8 cellular contexts compared by ENCODE assay signal in the genomic region with DNA sequence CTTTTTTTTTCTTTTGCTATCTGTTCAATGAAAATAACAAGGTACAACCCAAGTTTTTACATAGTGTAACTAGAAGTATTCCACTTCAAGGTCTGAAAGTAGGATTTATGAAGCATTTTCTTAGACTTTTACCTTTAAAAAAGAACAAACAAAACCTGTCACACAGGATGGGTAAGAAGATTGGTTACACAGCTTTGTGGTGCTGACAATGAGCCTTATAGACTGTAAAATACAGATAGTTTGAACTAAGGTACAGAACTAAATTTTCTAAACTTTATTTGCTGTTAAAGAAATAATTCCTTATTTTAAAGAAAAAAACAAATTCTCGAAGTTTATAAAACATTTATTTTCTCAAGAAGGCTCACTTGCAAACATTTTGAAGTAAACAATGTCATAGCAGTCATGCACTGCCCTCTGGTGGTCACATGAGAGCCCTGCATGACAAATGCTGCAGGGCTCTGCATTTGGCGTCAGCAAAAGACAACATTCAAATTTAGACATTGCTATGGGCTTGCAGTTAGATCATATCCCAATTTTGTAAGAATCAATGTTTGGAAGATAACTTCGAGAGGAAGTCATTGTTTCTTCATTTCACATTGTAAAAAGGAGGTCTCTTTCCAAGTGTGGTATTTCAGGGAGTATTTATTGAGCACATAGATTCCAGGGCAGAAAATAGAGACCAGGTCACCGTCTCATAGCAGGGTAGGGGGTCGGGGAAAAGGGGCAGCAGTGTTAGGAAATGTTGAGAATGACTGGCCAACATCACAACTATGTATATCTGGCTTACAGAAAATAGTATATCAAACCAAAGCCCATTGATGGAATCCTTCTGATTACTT.
A peak's percentile ranks its signal among the peaks of the same experiment; 100 is the strongest.
DNase-seq lines count a peak whose midpoint lies in the region; ATAC-seq, FAIRE-seq and TF ChIP-seq lines count a peak whose summit lies in the region.

No MANE protein-coding gene starts in this region.

- H3K4me3 Mint-ChIP-seq in activated naive CD8-positive, alpha-beta T cell treated with anti-CD3 and anti-CD28 coated beads for 36 hours: no peak overlapping the region

- no peaks in the 10 kb centered on the region for H3K27me3 ChIP-seq in right atrium auricular region
- peaks cover 0 to 2% of the 10 kb centered on the region in 2 donors for H3K27me3 ChIP-seq in small intestine (ENCODE audit: control insufficient read depth in 2 of 2, insufficient read depth in 2 of 2, low read length in 2 of 2)

- no peaks in the 10 kb centered on the region for H3K36me3 ChIP-seq in right atrium auricular region
- H3K36me3 ChIP-seq in small intestine (ENCODE audit: control insufficient read depth in 2 of 2, insufficient read depth in 2 of 2, low read length in 2 of 2): no peaks in the 10 kb centered on the region

- no peak overlapping the region for H3K4me3 ChIP-seq in right atrium auricular region
- no peak overlapping the region for H3K4me3 ChIP-seq in small intestine (ENCODE audit: low read depth in 1 of 2, low read length in 2 of 2)

- H3K9me3 ChIP-seq in right atrium auricular region (peaks cover 0 to 21% of the 10 kb centered on the region in 2 donors), small intestine (ENCODE audit: control insufficient read depth, low read depth) (no peaks in the 10 kb centered on the region)

- H3K4me1 Mint-ChIP-seq in activated naive CD8-positive, alpha-beta T cell treated with anti-CD3 and anti-CD28 coated beads for 36 hours: peaks cover 3% of the 10 kb centered on the region

- ATAC-seq in HG03159 (IDR thresholded peaks at IDR 0.05; ENCODE audit: unreplicated experiment): peak; percentile 91

- H3K27me3 Mint-ChIP-seq in activated naive CD8-positive, alpha-beta T cell treated with anti-CD3 and anti-CD28 coated beads for 36 hours: peaks cover 16% of the 10 kb centered on the region

- H3K9me3 Mint-ChIP-seq in activated naive CD8-positive, alpha-beta T cell treated with anti-CD3 and anti-CD28 coated beads for 36 hours: peaks cover 19% of the 10 kb centered on the region

- peak; percentile 73 for FAIRE-seq in GM19239 (lab: Jason Lieb, UNC)
- FAIRE-seq in small intestine (lab: Jason Lieb, UNC): no peak

- 22 to 25% (median 22%) methylated on average over 5 of the region's 5 CpGs for WGBS in small intestine, 3 donors

- no peak overlapping the region for H3K27ac Mint-ChIP-seq in activated naive CD8-positive, alpha-beta T cell treated with anti-CD3 and anti-CD28 coated beads for 36 hours

- DNase-seq in DMS153 treated with DMSO at 0.1 percent for 48 hours (lab: John Stamatoyannopoulos, UW; ENCODE audit: unreplicated experiment) (peak; percentile 3), GM19239 (ENCODE audit: insufficient read length, low spot score) (no peak), OCI-M1 (lab: John Stamatoyannopoulos, UW) (peak; percentile 79), right atrium auricular region (ENCODE audit: low spot score) (peak; percentile 69), small intestine (peak; percentile 58), SW 1271 (lab: John Stamatoyannopoulos, UW) (no peak)
- peak; percentile 29 for DNase-seq in activated naive CD8-positive, alpha-beta T cell treated with anti-CD3 and anti-CD28 coated beads for 36 hours

- H3K36me3 Mint-ChIP-seq in activated naive CD8-positive, alpha-beta T cell treated with anti-CD3 and anti-CD28 coated beads for 36 hours: no peaks in the 10 kb centered on the region

- no peak overlapping the region for H3K27ac ChIP-seq in right atrium auricular region
- no peak overlapping the region for H3K27ac ChIP-seq in small intestine (ENCODE audit: low read depth in 1 of 2, low read length in 1 of 2)

- no peaks in the 10 kb centered on the region for H3K4me1 ChIP-seq in right atrium auricular region
- H3K4me1 ChIP-seq in small intestine (ENCODE audit: control insufficient read depth in 2 of 2, insufficient read depth in 1 of 2, low read depth in 1 of 2, low read length in 1 of 2): no peaks in the 10 kb centered on the region

- TF ChIP-seq CTCF in right atrium auricular region (IDR thresholded peaks at IDR 0.05): peak; percentile 69 to 90

Comparison
In these comparisons a context has a peak if more than half of its experiments do, and no peak if none do; other contexts are left out.
1. DNase-seq: peak in DMS153 treated with DMSO at 0.1 percent for 48 hours (single experiment), OCI-M1 (single experiment), activated naive CD8-positive, alpha-beta T cell treated with anti-CD3 and anti-CD28 coated beads for 36 hours (single experiment), right atrium auricular region (single experiment) and small intestine (single experiment); none in GM19239 (single experiment) and SW 1271 (0 of 2).